In genomic region chr6:44251576-44252524, GRCh38 we compare ENCODE assay signal across 1 cellular context.
TF ChIP-seq lines count a peak whose summit lies in the region.

No MANE protein-coding gene starts in this region.

TF ChIP-seq in K562, 482 proteins besides CTCF, POLR2A, EP300 and RAD21 (continued from another document and continues in another):
- no peak for TF ChIP-seq ZNF318 (IDR thresholded peaks at IDR 0.05; ENCODE audit: borderline replicate concordance in 1 of 2, low read depth in 1 of 2)
- TF ChIP-seq ZEB2 (IDR thresholded peaks at IDR 0.05): no peak
- TF ChIP-seq SNAPC5 (CRISPR knock-in tag; IDR thresholded peaks at IDR 0.05): no peak
- no peak for TF ChIP-seq EP400 (IDR thresholded peaks at IDR 0.05)
- no peak for TF ChIP-seq L3MBTL2 (IDR thresholded peaks at IDR 0.05)
- no peak for TF ChIP-seq DMBX1 (CRISPR knock-in tag; IDR thresholded peaks at IDR 0.05; ENCODE audit: borderline replicate concordance)
- TF ChIP-seq ATF3 (IDR thresholded peaks at IDR 0.05): peak; percentile 16; the same call in 1 of the 2 replicates
- no peak for TF ChIP-seq ATF3 (CRISPR knock-in tag; conservative IDR thresholded peaks at IDR 0.05)
- no peak for TF ChIP-seq HNRNPK (IDR thresholded peaks at IDR 0.05; ENCODE audit: low read depth, low read length, poor library complexity, severe bottlenecking)
- no peak for TF ChIP-seq FOSL1 (tag; conservative IDR thresholded peaks at IDR 0.05)
- TF ChIP-seq ZBTB1 (CRISPR knock-in tag; IDR thresholded peaks at IDR 0.05; ENCODE audit: borderline replicate concordance, low read depth): no peak
- TF ChIP-seq ZBTB26 (CRISPR knock-in tag; IDR thresholded peaks at IDR 0.05): no peak
- no peak for TF ChIP-seq SIN3B (IDR thresholded peaks at IDR 0.05; ENCODE audit: low read depth)
- TF ChIP-seq FOXA1 (IDR thresholded peaks at IDR 0.05; ENCODE audit: borderline replicate concordance): no peak
- no peak for TF ChIP-seq HEY1 (CRISPR knock-in tag; IDR thresholded peaks at IDR 0.05; ENCODE audit: borderline replicate concordance)
- TF ChIP-seq ZNF175 (CRISPR knock-in tag; IDR thresholded peaks at IDR 0.05; ENCODE audit: low read depth): no peak
- TF ChIP-seq ZSCAN29 (IDR thresholded peaks at IDR 0.05): no peak
- TF ChIP-seq MNT (conservative IDR thresholded peaks at IDR 0.05): no peak
- TF ChIP-seq NFATC3 (IDR thresholded peaks at IDR 0.05): no peak
- TF ChIP-seq MAFF (IDR thresholded peaks at IDR 0.05; ENCODE audit: low read length): no peak
- TF ChIP-seq TEAD4 (IDR thresholded peaks at IDR 0.05; ENCODE audit: low read length): no peak
- TF ChIP-seq TEAD4 (CRISPR knock-in tag; IDR thresholded peaks at IDR 0.05; ENCODE audit: borderline replicate concordance): peak; percentile 52; the same call in 1 of the 2 replicates
- no peak for TF ChIP-seq ZNF444 (CRISPR knock-in tag; IDR thresholded peaks at IDR 0.05)
- TF ChIP-seq SRSF1 (IDR thresholded peaks at IDR 0.05; ENCODE audit: low read depth, low read length): no peak
- TF ChIP-seq HMGXB4 (CRISPR knock-in tag; IDR thresholded peaks at IDR 0.05): peak; percentile 28; the same call in 1 of the 2 replicates
- TF ChIP-seq ZNF76 (CRISPR knock-in tag; IDR thresholded peaks at IDR 0.05; ENCODE audit: borderline replicate concordance): no peak
- no peak for TF ChIP-seq MITF (IDR thresholded peaks at IDR 0.05)
- no peak for TF ChIP-seq NRF1 (conservative IDR thresholded peaks at IDR 0.05 in 1 of 2, IDR thresholded peaks at IDR 0.05 in 1 of 2)
- TF ChIP-seq CREB5 (CRISPR knock-in tag; IDR thresholded peaks at IDR 0.05): no peak
- TF ChIP-seq ETV6 (IDR thresholded peaks at IDR 0.05; ENCODE audit: borderline replicate concordance in 1 of 2, low read depth in 2 of 2, low read length in 1 of 2): no peak
- 0 out of 2 replicates have a peak, but pooled peaks have one; percentile 49 for TF ChIP-seq ETV6 (CRISPR knock-in tag; IDR thresholded peaks at IDR 0.05; ENCODE audit: borderline replicate concordance)
- no peak for TF ChIP-seq KDM5B (IDR thresholded peaks at IDR 0.05; ENCODE audit: insufficient replicate concordance, low read depth, low read length)
- TF ChIP-seq TSC22D4 (tag; IDR thresholded peaks at IDR 0.05): no peak
- TF ChIP-seq FOXK1 (CRISPR knock-in tag; IDR thresholded peaks at IDR 0.05; ENCODE audit: borderline replicate concordance): peak; percentile 90; the same call in 1 of the 2 replicates
- TF ChIP-seq E4F1 (CRISPR knock-in tag; IDR thresholded peaks at IDR 0.05; ENCODE audit: borderline replicate concordance): no peak
- no peak for TF ChIP-seq THRB (CRISPR knock-in tag; conservative IDR thresholded peaks at IDR 0.05)
- no peak for TF ChIP-seq GABPA (tag; conservative IDR thresholded peaks at IDR 0.05; ENCODE audit: low read depth)
- 0 out of 2 replicates have a peak, but pooled peaks have one; percentile 39 for TF ChIP-seq SP1 (CRISPR knock-in tag; IDR thresholded peaks at IDR 0.05)
- no peak for TF ChIP-seq HDAC6 (IDR thresholded peaks at IDR 0.05; ENCODE audit: low read depth, low read length)
